Comparison of ENCODE assay signal across 8 cellular contexts in the genomic region with DNA sequence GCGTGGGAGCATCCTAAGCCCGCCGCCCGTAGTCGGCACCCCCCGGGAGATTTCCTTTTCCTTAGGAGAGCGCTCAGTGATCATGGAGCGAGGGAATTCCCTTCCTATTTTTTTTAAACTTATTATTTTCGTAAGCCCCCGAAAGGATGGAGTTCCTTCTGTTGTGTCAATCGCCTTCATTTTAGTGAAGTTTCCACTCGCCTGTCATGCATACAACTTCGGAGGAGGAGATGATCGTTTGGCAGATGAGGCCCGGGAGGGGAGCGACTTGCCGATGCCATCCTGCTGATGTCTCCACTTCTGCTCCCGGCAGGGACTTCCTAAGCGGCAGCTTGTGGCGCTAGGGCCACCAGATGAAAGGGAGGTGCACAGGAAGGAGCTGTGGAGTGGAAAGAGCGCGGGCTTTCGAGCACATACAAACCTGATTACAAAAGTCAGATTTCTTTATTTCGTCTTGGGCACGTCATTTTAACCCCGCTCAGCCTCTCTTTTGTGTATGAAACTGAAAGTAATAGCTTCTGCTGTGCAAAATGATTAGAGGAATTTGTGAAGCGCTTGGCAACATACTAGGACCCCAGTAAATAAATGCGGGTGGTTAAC. TPM values are rescaled to one million over a fixed set of nuclear protein-coding genes. Genes with fewer than 3 reads are reported as not detected.
DNase-seq lines count a peak whose midpoint lies in the region; ATAC-seq and TF ChIP-seq lines count a peak whose summit lies in the region.

A gene with protein sequence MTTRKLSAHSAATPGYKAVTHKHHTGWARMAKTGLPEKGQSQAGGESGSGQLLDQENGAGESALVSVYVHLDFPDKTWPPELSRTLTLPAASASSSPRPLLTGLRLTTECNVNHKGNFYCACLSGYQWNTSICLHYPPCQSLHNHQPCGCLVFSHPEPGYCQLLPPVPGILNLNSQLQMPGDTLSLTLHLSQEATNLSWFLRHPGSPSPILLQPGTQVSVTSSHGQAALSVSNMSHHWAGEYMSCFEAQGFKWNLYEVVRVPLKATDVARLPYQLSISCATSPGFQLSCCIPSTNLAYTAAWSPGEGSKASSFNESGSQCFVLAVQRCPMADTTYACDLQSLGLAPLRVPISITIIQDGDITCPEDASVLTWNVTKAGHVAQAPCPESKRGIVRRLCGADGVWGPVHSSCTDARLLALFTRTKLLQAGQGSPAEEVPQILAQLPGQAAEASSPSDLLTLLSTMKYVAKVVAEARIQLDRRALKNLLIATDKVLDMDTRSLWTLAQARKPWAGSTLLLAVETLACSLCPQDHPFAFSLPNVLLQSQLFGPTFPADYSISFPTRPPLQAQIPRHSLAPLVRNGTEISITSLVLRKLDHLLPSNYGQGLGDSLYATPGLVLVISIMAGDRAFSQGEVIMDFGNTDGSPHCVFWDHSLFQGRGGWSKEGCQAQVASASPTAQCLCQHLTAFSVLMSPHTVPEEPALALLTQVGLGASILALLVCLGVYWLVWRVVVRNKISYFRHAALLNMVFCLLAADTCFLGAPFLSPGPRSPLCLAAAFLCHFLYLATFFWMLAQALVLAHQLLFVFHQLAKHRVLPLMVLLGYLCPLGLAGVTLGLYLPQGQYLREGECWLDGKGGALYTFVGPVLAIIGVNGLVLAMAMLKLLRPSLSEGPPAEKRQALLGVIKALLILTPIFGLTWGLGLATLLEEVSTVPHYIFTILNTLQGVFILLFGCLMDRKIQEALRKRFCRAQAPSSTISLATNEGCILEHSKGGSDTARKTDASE (minus strand): TSS at position 336 of the 600 bp plus-strand sequence. CDS start 555 bp downstream, outside the sequence.

- H3K36me3 Mint-ChIP-seq in IgD-negative memory B cell: no peaks in the 10 kb centered on the region

- no peaks in the 10 kb centered on the region for H3K27me3 Mint-ChIP-seq in IgD-negative memory B cell

- DNase-seq in DMS153 treated with DMSO at 0.1 percent for 48 hours (lab: John Stamatoyannopoulos, UW; ENCODE audit: unreplicated experiment) (peak; percentile 31), SIG-M5 (lab: John Stamatoyannopoulos, UW) (peak; percentile 45), activated gamma-delta T cell treated with Interleukin-2 at 50 U/mL for 16 hours (peak; percentile 47), suprapubic skin (ENCODE audit: low spot score in 2 of 2) (peak in 1 of 2 donors; percentile 79)

- peak within 1 kb of the TSS; percentile 96 to 100 (median 96) for H3K4me3 Mint-ChIP-seq in IgD-negative memory B cell

- ATAC-seq in gastroesophageal sphincter: no peak
- ATAC-seq in GM21360 (IDR thresholded peaks at IDR 0.05; ENCODE audit: unreplicated experiment): no peak

- H3K36me3 ChIP-seq in gastroesophageal sphincter: no peaks in the 10 kb centered on the region
- no peaks in the 10 kb centered on the region for H3K36me3 ChIP-seq in neutrophil
- no peaks in the 10 kb centered on the region for H3K36me3 ChIP-seq in suprapubic skin

- no peak for TF ChIP-seq POLR2A in gastroesophageal sphincter (IDR thresholded peaks at IDR 0.05)
- no peak for TF ChIP-seq POLR2A in suprapubic skin (IDR thresholded peaks at IDR 0.05)

- TF ChIP-seq EP300 in gastroesophageal sphincter (IDR thresholded peaks at IDR 0.05) (no peak), suprapubic skin (IDR thresholded peaks at IDR 0.05) (no peak)

- peak within 1 kb of the TSS; percentile 90 to 99 (median 97) for H3K27ac Mint-ChIP-seq in IgD-negative memory B cell

- H3K27me3 ChIP-seq in gastroesophageal sphincter (no peaks in the 10 kb centered on the region), neutrophil (no peaks in the 10 kb centered on the region), suprapubic skin (no peaks in the 10 kb centered on the region)

- WGBS in gastroesophageal sphincter (ENCODE audit: low coverage in 1 of 2), 2 donors: 0 to 1% methylated on average over 15 to 23 of the region's 28 CpGs
- WGBS in suprapubic skin: 0% methylated on average over 22 of the region's 28 CpGs

- H3K9me3 ChIP-seq in gastroesophageal sphincter (no peaks in the 10 kb centered on the region), neutrophil (no peaks in the 10 kb centered on the region), suprapubic skin (no peaks in the 10 kb centered on the region)

- no peak for TF ChIP-seq CTCF in gastroesophageal sphincter (IDR thresholded peaks at IDR 0.05)
- TF ChIP-seq CTCF in neutrophil (IDR thresholded peaks at IDR 0.05): no peak
- TF ChIP-seq CTCF in suprapubic skin (IDR thresholded peaks at IDR 0.05): no peak

- H3K9me3 Mint-ChIP-seq in IgD-negative memory B cell: no peaks in the 10 kb centered on the region

- H3K4me1 Mint-ChIP-seq in IgD-negative memory B cell: peaks cover 21 to 31% (median 27%) of the 10 kb centered on the region in 3 donors

- H3K4me1 ChIP-seq in gastroesophageal sphincter (peaks cover 3 to 32% (median 14%) of the 10 kb centered on the region in 3 donors), neutrophil (ENCODE audit: control insufficient read depth in 1 of 2, insufficient read depth in 1 of 2, low read depth in 1 of 2, low read length in 1 of 2) (peaks cover 31 to 32% of the 10 kb centered on the region in 2 experiments), suprapubic skin (peaks cover 31% of the 10 kb centered on the region)

- H3K4me3 ChIP-seq in gastroesophageal sphincter: peak within 1 kb of the TSS; percentile 79 to 84
- peak within 1 kb of the TSS; percentile 96 to 99 for H3K4me3 ChIP-seq in neutrophil (ENCODE audit: low read depth in 1 of 2, low read length in 1 of 2)
- H3K4me3 ChIP-seq in suprapubic skin: peak within 1 kb of the TSS; percentile 83

- peak within 1 kb of the TSS; percentile 83 to 97 (median 92) for H3K27ac ChIP-seq in gastroesophageal sphincter
- H3K27ac ChIP-seq in neutrophil: peak within 1 kb of the TSS; percentile 89
- H3K27ac ChIP-seq in suprapubic skin: peak within 1 kb of the TSS; percentile 89

RNA-seq across cellular contexts. Expression of the gene that starts here (rescaled TPM):
- 0.38 TPM for polyA plus RNA-seq in IgD-negative memory B cell
- total RNA-seq in gastroesophageal sphincter: not detected
- under 1 TPM in 3 of 4 donors, not detected in 1; 0.19 to 0.48 (median 0.21) TPM for total RNA-seq in suprapubic skin
